17 cellular contexts compared by ENCODE assay signal in the genomic region with DNA sequence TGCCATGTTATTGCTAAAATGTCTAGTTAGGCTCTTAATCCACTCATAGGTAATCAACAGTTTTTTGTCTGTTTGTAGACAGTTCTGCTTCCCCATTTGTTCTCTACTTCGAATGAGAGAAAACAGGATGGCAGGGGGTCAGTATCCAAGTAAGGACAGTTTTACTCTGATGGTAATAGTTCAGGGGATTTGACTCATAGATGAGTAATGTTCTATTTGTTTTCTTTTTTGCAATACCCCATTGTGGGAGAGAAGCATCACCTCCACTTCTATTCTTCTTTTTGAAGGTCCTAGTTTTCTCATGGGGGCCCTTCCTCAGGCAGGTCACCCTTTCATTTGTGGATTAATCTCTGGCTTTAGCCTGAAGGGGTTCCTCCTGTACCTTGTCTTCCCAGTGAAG. TPM values are rescaled to one million over a fixed set of nuclear protein-coding genes. Genes with fewer than 3 reads are reported as not detected.
DNase-seq lines count a peak whose midpoint lies in the region; ATAC-seq and TF ChIP-seq lines count a peak whose summit lies in the region.
"Had no signal": no experiment of that assay in that cellular context is flagged by ENCODE, and none has a peak within 500 bp of the region (broad histone marks: within the 10 kb centered on the region; RNA-seq: fewer than 3 reads in every experiment).

No MANE protein-coding gene starts in this region.

- CTCF ChIA-PET in mammary epithelial cell (lab: Charles Lee; ENCODE audit: low non-redundant PET) = no interaction called here

- H3K4me3 ChIP-seq in GM23248 = no peak overlapping the region
- no peak overlapping the region for H3K4me3 ChIP-seq in mammary epithelial cell (replicated peaks in 1 of 3; ENCODE audit: insufficient read depth in 1 of 3, low read depth in 2 of 3, low read length in 3 of 3)
- H3K4me3 ChIP-seq: cardiac muscle cell, sigmoid colon had no signal

- H3K4me1 ChIP-seq in GM23248 (ENCODE audit: insufficient read depth) = peaks cover 12% of the 10 kb centered on the region; the same call in 1 of the 2 replicates
- H3K4me1 ChIP-seq in mammary epithelial cell (ENCODE audit: insufficient read depth, low read length) = peaks cover 17% of the 10 kb centered on the region
- H3K4me1 ChIP-seq: sigmoid colon had no signal

- no peaks in the 10 kb centered on the region for H3K9me2 ChIP-seq in GM23248 (ENCODE audit: insufficient read depth)

- no peaks in the 10 kb centered on the region for H3K9me3 ChIP-seq in GM23248 (ENCODE audit: low read depth)
- H3K9me3 ChIP-seq in mammary epithelial cell (replicated peaks; ENCODE audit: insufficient read depth, low read length) = no peaks in the 10 kb centered on the region
- H3K9me3 ChIP-seq: sigmoid colon had no signal

- no peaks in the 10 kb centered on the region for H3F3A ChIP-seq in GM23248 (ENCODE audit: insufficient read depth)

- H3K36me3 ChIP-seq in GM23248 (ENCODE audit: low read depth) = no peaks in the 10 kb centered on the region
- no peaks in the 10 kb centered on the region for H3K36me3 ChIP-seq in mammary epithelial cell (ENCODE audit: insufficient read depth, low read length)
- H3K36me3 ChIP-seq: cardiac muscle cell, sigmoid colon had no signal

- intact Hi-C loops in mammary epithelial cell (cut with micrococcal nuclease) = no loop called here

- no peaks in the 10 kb centered on the region for H4K20me1 ChIP-seq in GM23248 (ENCODE audit: insufficient read depth)
- no peaks in the 10 kb centered on the region for H4K20me1 ChIP-seq in mammary epithelial cell (ENCODE audit: insufficient read depth, low read length)

- no peak for TF ChIP-seq CTCF in mammary epithelial cell (conservative IDR thresholded peaks at IDR 0.05 in 1 of 2, IDR thresholded peaks at IDR 0.05 in 1 of 2; ENCODE audit: extremely low read depth in 1 of 2, insufficient read depth in 1 of 2, low read depth in 1 of 2, low read length in 2 of 2)

- H3K9ac ChIP-seq in GM23248 = no peak overlapping the region
- H3K9ac ChIP-seq in mammary epithelial cell (ENCODE audit: insufficient read depth, low read length) = no peak overlapping the region

- no peak overlapping the region for H2AFZ ChIP-seq in GM23248
- H2AFZ ChIP-seq in mammary epithelial cell (ENCODE audit: low read depth, low read length) = no peak overlapping the region

- dilution Hi-C loops in mammary epithelial cell (cut with HindIII; ENCODE audit: low sequenced_read_pairs) = no loop called here

- H3K27ac ChIP-seq in GM23248 (no peak overlapping the region), mammary epithelial cell (ENCODE audit: insufficient read depth, low read depth, low read length) (no peak overlapping the region)
- H3K27ac ChIP-seq: cardiac muscle cell, sigmoid colon had no signal

- H3K27me3 ChIP-seq in GM23248 (replicated peaks; ENCODE audit: insufficient read depth) (no peaks in the 10 kb centered on the region), mammary epithelial cell (ENCODE audit: insufficient read depth, low read length) (no peaks in the 10 kb centered on the region)
- H3K27me3 ChIP-seq: cardiac muscle cell, sigmoid colon had no signal

- DNase-seq in GM23248 (peak; percentile 8), NCI-H226 (peak; percentile 40), mammary epithelial cell (peak; percentile 54), lung microvascular endothelial cell (ENCODE audit: low read depth in 2 of 2) (peak; percentile 5 to 21), T-helper 2 cell (no peak), cerebellar nuclear complex (lab: John Stamatoyannopoulos, UW) (no peak)
- DNase-seq: activated CD4-positive, CD25-positive, alpha-beta regulatory T cell; activated CD8-positive, alpha-beta memory T cell treated with anti-CD3 and anti-CD28 coated beads, Interleukin-2, amount 10 ng/mL, durations not matched to agents 7 days and 5 days; activated naive CD4-positive, alpha-beta T cell treated with Interleukin-2 at 50 U/mL for 16 hours; midbrain; NCI-H1092 treated with DMSO at 0.1 percent for 48 hours; sigmoid colon had no signal

- ATAC-seq in HG02973 (IDR thresholded peaks at IDR 0.05; ENCODE audit: unreplicated experiment) = no peak
- ATAC-seq in GM19395 (IDR thresholded peaks at IDR 0.05; ENCODE audit: unreplicated experiment) = no peak
- ATAC-seq: activated CD8-positive, alpha-beta memory T cell treated with anti-CD3 and anti-CD28 coated beads, Interleukin-2, amount 10 ng/mL, durations not matched to agents 7 days and 5 days; HepG2; stimulated activated memory B cell treated with anti-CD40 and anti-IgM and Interleukin-4, amounts not matched to agents 10 μg/mL and 1 μg/mL and 100 μg/mL, for 72 hours had no signal

- no TSS peak for BruUV-seq in mammary epithelial cell (replicated peaks; lab: Mats Ljungman, UMichigan)

- WGBS in GM23248 (ENCODE audit: low coverage in 1 of 2, low lambda C conversion rate in 2 of 2, missing lambda C conversion rate in 2 of 2), 2 experiments = 43 to 50% methylated on average over 1 of the region's 1 CpG
- 29% methylated on average over 1 of the region's 1 CpG for WGBS in mammary epithelial cell (ENCODE audit: low coverage, missing lambda C conversion rate)

- H3K4me2 ChIP-seq in GM23248 (ENCODE audit: unreplicated experiment) = no peak overlapping the region
- H3K4me2 ChIP-seq in mammary epithelial cell (ENCODE audit: insufficient read depth, low read depth, low read length) = peak overlapping the region; percentile 41

- in situ Hi-C loops in GM23248 (cut with MboI) (no loop called here), mammary epithelial cell (cut with MboI; ENCODE audit: low sequenced_read_pairs in 2 of 2) (no loop called here)

- no peaks in the 10 kb centered on the region for H3K79me2 ChIP-seq in GM23248 (ENCODE audit: insufficient read depth)
- no peaks in the 10 kb centered on the region for H3K79me2 ChIP-seq in mammary epithelial cell (ENCODE audit: insufficient read depth, low read length)

RNA-seq across cellular contexts. Expression of a gene that starts 13.9 kb away (rescaled TPM):
- not detected in 2 replicates for total RNA-seq in GM23248 (2014; rRNA removed; shearing (Covaris generic))
- polyA plus RNA-seq in GM23248 (2016; fragmentation: Nextera tagmentation; extraction: Ambion mirVana) (0.04 TPM in 1 of 2 replicates, not detected in the other), mammary epithelial cell (0.86 TPM)
- total RNA-seq in mammary epithelial cell (1 to 10 TPM; 3.8 to 5.8 TPM), lung microvascular endothelial cell (0.87 and 2.6 TPM in 2 replicates)
- polyA minus RNA-seq in mammary epithelial cell = 8.0 TPM
- total RNA-seq: activated CD8-positive, alpha-beta memory T cell treated with anti-CD3 and anti-CD28 coated beads, Interleukin-2, amount 10 ng/mL, durations not matched to agents 7 days and 5 days had no signal

Comparison
In these comparisons a context has a peak if more than half of its experiments do, and no peak if none do; other contexts are left out.
1. DNase-seq: peak in GM23248 (single experiment), NCI-H226 (single experiment), mammary epithelial cell (single experiment) and lung microvascular endothelial cell (2 of 2); none in T-helper 2 cell (0 of 5) and cerebellar nuclear complex (0 of 2).